ENCODE assay signal across 9 cellular contexts in the genomic region with DNA sequence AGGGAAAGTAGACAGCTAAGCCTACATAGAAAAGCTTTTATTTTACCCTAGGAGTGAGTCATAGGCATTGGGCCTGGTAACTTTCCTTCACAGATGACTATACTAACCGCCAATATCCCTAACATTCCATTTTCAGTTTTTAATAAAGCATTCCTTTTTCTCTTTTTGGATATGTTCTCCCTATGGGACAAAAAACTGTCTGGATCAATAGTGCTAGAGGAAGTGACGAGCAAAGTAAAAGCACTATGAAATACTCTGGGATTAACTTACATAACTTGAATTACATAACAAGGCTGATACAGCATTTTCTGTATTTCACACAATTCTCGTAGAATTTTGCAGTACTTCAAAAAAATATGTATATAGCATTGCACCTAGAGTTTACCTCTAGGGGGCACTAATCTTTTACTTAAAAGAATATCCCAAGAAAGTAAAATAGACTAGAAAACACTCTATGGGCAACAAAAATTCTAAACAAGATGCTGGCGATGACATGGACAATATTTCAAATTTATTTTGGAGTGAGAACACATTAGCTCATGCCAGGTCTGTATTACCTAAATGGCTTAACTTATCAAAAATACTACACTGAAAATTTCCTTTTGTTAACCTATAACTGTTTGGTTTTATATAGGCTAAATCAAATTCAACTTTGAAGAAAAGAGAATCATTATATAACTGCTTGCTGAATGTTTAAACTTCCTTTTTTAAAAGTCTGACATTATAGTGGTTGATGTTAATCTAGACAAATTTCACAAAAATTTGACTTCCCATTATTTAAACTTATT.
DNase-seq lines count a peak whose midpoint lies in the region; ATAC-seq and TF ChIP-seq lines count a peak whose summit lies in the region.
"Had no signal": no experiment of that assay in that cellular context is flagged by ENCODE, and none has a peak within 500 bp of the region (broad histone marks: within the 10 kb centered on the region; RNA-seq: fewer than 3 reads in every experiment).

No MANE protein-coding gene starts in this region.

- peak overlapping the region; percentile 28 for H3K4me2 ChIP-seq in smooth muscle cell

- no peak overlapping the region for H3K9ac ChIP-seq in smooth muscle cell (ENCODE audit: low read depth)
- H3K9ac ChIP-seq: BLaER1 treated with 17β-estradiol and CSF1 and Interleukin-3, amounts not matched to agents 10 nM and 100 nM had no signal

- H4K20me1 ChIP-seq in smooth muscle cell (ENCODE audit: low read depth) = no peaks in the 10 kb centered on the region

- no peak overlapping the region for H2AFZ ChIP-seq in smooth muscle cell (ENCODE audit: low read depth)

- TF ChIP-seq CTCF in VCaP (conservative IDR thresholded peaks at IDR 0.05) (peak; percentile 74), heart left ventricle (IDR thresholded peaks at IDR 0.05) (peak; percentile 60 to 77 (median 72)), smooth muscle cell (IDR thresholded peaks at IDR 0.05; ENCODE audit: borderline replicate concordance, insufficient read depth, poor library complexity, severe bottlenecking) (peak; percentile 66)

- no peak overlapping the region for H3K4me3 ChIP-seq in heart left ventricle
- no peak overlapping the region for H3K4me3 ChIP-seq in smooth muscle cell
- H3K4me3 ChIP-seq: BLaER1 treated with 17β-estradiol and CSF1 and Interleukin-3, amounts not matched to agents 10 nM and 100 nM had no signal

- H3K27me3 ChIP-seq in heart left ventricle = no peaks in the 10 kb centered on the region
- no peaks in the 10 kb centered on the region for H3K27me3 ChIP-seq in smooth muscle cell (ENCODE audit: low read depth)
- H3K27me3 ChIP-seq: BLaER1 treated with 17β-estradiol and CSF1 and Interleukin-3, amounts not matched to agents 10 nM and 100 nM had no signal

- H3K4me1 ChIP-seq in heart left ventricle (peaks cover 0 to 48% (median 25%) of the 10 kb centered on the region in 12 donors), smooth muscle cell (ENCODE audit: low read depth) (peaks cover 29% of the 10 kb centered on the region)

- no peaks in the 10 kb centered on the region for H3F3A ChIP-seq in smooth muscle cell (ENCODE audit: low read depth)

- ATAC-seq in heart left ventricle = peak in 2 of 4 donors; percentile 25 to 31
- ATAC-seq in GM18868 (IDR thresholded peaks at IDR 0.05; ENCODE audit: unreplicated experiment) = no peak

- H3K36me3 ChIP-seq in heart left ventricle (no peaks in the 10 kb centered on the region), smooth muscle cell (ENCODE audit: low read depth) (no peaks in the 10 kb centered on the region)
- H3K36me3 ChIP-seq: BLaER1 treated with 17β-estradiol and CSF1 and Interleukin-3, amounts not matched to agents 10 nM and 100 nM had no signal

- intact Hi-C loops in heart left ventricle (cut with DNase I) = loop anchor here in 9 of 10 donors (1.0 to 5.0 kb wide), 5 partner anchors 48 to 143 kb away; no protein-coding TSS in a partner anchor

- H3K27ac ChIP-seq in VCaP (no peak overlapping the region), heart left ventricle (peak overlapping the region in 11 of 12 donors; percentile 9 to 72 (median 49)), smooth muscle cell (ENCODE audit: low read depth) (peak overlapping the region; percentile 61)

- H3K9me3 ChIP-seq in heart left ventricle (no peaks in the 10 kb centered on the region), smooth muscle cell (replicated peaks; ENCODE audit: low read depth) (no peaks in the 10 kb centered on the region)
- H3K9me3 ChIP-seq: BLaER1 treated with 17β-estradiol and CSF1 and Interleukin-3, amounts not matched to agents 10 nM and 100 nM had no signal

- WGBS in heart left ventricle, 4 donors = 48 to 65% (median 51%) methylated on average over 4 of the region's 4 CpGs
- 54% methylated on average over 4 of the region's 4 CpGs for WGBS in smooth muscle cell (ENCODE audit: low lambda C conversion rate)

- peak; percentile 3 to 78 (median 68) for DNase-seq in NCI-H1417 (lab: John Stamatoyannopoulos, UW)
- DNase-seq in NCI-H1417 treated with DMSO at 0.1 percent for 48 hours (lab: John Stamatoyannopoulos, UW) = no peak
- DNase-seq in NCI-H146 (lab: John Stamatoyannopoulos, UW) = peak; percentile 55
- no peak for DNase-seq in heart left ventricle
- no peak for DNase-seq in smooth muscle cell (lab: John Stamatoyannopoulos, UW; ENCODE audit: unreplicated experiment)
- DNase-seq in stimulated activated CD4-positive, alpha-beta T cell treated with anti-CD3 and anti-CD28 coated beads, Interleukin-4, amount 100 ng/mL, for 4 hours = no peak

- no peak for TF ChIP-seq POLR2A in heart left ventricle (IDR thresholded peaks at IDR 0.05)

- H3K79me2 ChIP-seq in smooth muscle cell (ENCODE audit: low read depth) = peaks cover 21% of the 10 kb centered on the region

Comparison
In these comparisons a context has a peak if more than half of its experiments do, and no peak if none do; other contexts are left out.
1. DNase-seq: peak in NCI-H1417 (3 of 3) and NCI-H146 (single experiment); none in NCI-H1417 treated with DMSO at 0.1 percent for 48 hours (single experiment), heart left ventricle (0 of 5), smooth muscle cell (single experiment) and stimulated activated CD4-positive, alpha-beta T cell treated with anti-CD3 and anti-CD28 coated beads, Interleukin-4, amount 100 ng/mL, for 4 hours (0 of 2).
2. Peak in every context shown above with its lines, with median percentiles within 50 percentile points of each other: CTCF ChIP-seq.